8 cellular contexts compared by ENCODE assay signal in the genomic region with DNA sequence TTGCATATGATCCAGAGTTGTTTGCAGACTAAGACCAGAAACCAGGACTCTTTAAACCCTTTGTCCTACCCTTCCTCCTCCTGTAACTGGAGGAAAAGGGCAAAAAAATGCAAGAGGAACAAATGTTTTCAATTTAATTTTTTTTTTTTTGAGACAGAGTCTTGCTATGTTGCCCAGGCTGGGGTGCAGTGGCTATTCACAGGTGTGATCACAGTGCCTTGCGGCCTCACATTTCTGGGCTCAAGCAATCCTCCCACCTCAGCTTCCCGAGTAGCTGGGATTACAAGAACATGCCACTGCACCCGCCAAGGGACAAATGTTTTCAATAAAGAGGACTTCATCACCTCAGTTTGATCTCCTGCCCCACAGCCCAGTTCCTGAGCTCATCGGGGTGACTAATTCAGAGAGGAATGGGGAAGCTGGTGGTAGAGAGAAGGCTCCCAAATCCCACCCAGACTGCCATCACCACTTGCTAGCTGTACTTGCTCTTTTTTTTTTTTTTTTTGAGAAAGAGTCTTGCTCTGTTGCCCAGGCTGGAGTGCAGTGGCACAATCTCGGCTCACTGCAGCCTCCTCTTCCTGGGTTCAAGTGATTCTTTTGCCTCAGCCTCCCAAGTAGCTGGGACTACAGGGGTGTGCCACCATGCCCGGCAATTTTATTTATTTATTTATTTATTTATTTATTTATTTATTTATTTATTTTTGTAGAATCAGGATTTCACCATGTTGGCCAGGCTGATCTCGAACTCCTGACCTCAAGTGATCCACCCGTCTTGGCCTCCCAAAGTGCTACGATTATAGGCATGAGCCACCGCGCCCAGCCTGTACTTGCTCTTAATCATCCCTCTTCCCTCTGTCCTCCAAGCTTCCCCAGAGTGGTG.
DNase-seq lines count a peak whose midpoint lies in the region; FAIRE-seq and TF ChIP-seq lines count a peak whose summit lies in the region.
"Not testable (repeated sequence)": the region's sequence is repeated elsewhere in the genome, so short reads cannot be mapped to it uniquely, and the experiment has no call there.

No MANE protein-coding gene starts in this region.

- FAIRE-seq in urothelium cell line (lab: Jason Lieb, UNC): not testable (repeated sequence)

- not testable (repeated sequence) for TF ChIP-seq CTCF in AG09319 (IDR thresholded peaks at IDR 0.05; ENCODE audit: low read depth, low read length)

- DNase-seq in AG09319 (ENCODE audit: extremely low read depth, low read depth): peak; percentile 54
- DNase-seq in GM04503 (ENCODE audit: low read depth): peak; percentile 79
- DNase-seq in LHCN-M2 (ENCODE audit: low read depth): peak; percentile 65
- DNase-seq in RPMI7951 (ENCODE audit: low read depth): peak; percentile 35
- peak; percentile 14 for DNase-seq in amniotic epithelial cell (ENCODE audit: low read depth)
- DNase-seq in fibroblast of gingiva (ENCODE audit: low read depth): peak; percentile 65
- DNase-seq in hepatic stellate cell (ENCODE audit: low spot score): peak; percentile 37
- peak; percentile 39 for DNase-seq in urothelium cell line (ENCODE audit: low spot score)

Comparison
In these comparisons a context has a peak if more than half of its experiments do, and no peak if none do; other contexts are left out.
1. Peak in every context shown above with its lines: DNase-seq.
2. DNase-seq: peak in every context shown above with its lines; median percentile 79 in GM04503; 65 in LHCN-M2; 65 in fibroblast of gingiva; 54 in AG09319; 39 in urothelium cell line; 37 in hepatic stellate cell; 35 in RPMI7951; 14 in amniotic epithelial cell.